Comparison of ENCODE assay signal across 13 cellular contexts in the genomic region with DNA sequence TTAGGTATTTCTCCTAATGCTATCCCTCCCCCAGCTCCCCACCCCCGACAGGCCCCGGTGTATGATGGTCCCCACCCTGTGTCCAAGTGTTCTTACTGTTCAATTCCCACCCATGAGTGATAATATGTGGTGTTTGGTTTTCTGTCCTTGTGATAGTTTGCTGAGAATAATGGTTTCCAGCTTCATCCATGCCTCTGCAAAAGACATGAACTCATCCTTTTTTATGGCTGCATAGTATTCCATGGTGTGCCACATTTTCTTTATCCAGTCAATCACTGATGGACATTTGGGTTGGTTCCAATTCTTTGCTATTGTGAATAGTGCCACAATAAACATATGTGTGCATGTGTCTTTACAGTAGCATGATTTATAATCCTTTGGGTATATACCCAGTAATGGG. TPM values are rescaled to one million over a fixed set of nuclear protein-coding genes. Genes with fewer than 3 reads are reported as not detected.
"Had no signal": no experiment of that assay in that cellular context is flagged by ENCODE, and none has a peak within 500 bp of the region (broad histone marks: within the 10 kb centered on the region; RNA-seq: fewer than 3 reads in every experiment).

No MANE protein-coding gene starts in this region.

RNA-seq across cellular contexts. Expression of a gene that starts 45.4 kb away (rescaled TPM):
- total RNA-seq: activated B cell treated with CpG ODN at 0.5 μM for 24 hours; activated CD4-positive, alpha-beta memory T cell treated with anti-CD3 and anti-CD28 coated beads for 36 hours; activated CD4-positive, alpha-beta memory T cell treated with anti-CD3 and anti-CD28 coated beads, Interleukin-2, amount 10 ng/mL, durations not matched to agents 7 days and 5 days; activated CD4-positive, alpha-beta T cell treated with anti-CD3 and anti-CD28 coated beads for 36 hours; activated CD4-positive, alpha-beta T cell treated with anti-CD3 and anti-CD28 coated beads, Interleukin-2, amount 10 ng/mL, durations not matched to agents 24 days and 14 days; activated CD4-positive, alpha-beta T cell treated with anti-CD3 and anti-CD28 coated beads, Interleukin-2, amount 10 ng/mL, durations not matched to agents 7 days and 5 days; activated CD8-positive, alpha-beta memory T cell treated with anti-CD3 and anti-CD28 coated beads for 36 hours; activated CD8-positive, alpha-beta memory T cell treated with anti-CD3 and anti-CD28 coated beads, Interleukin-2, amount 10 ng/mL, durations not matched to agents 7 days and 5 days; activated CD8-positive, alpha-beta T cell treated with anti-CD3 and anti-CD28 coated beads for 36 hours; activated CD8-positive, alpha-beta T cell treated with anti-CD3 and anti-CD28 coated beads, Interleukin-2, amount 10 ng/mL, durations not matched to agents 7 days and 5 days; T-helper 1 cell treated with Interleukin-12 subunit alpha and Interleukin-12 subunit beta and Interleukin-4 antibody, amounts not matched to agents 30 ng/mL and 1 ng/mL, for 36 hours; T-helper 17 cell; T-helper 2 cell treated with Interferon-gamma antibody and Interleukin-4, amounts not matched to agents 100 ng/mL and 5 ng/mL, for 36 hours had no signal
